23 cellular contexts compared by ENCODE assay signal in genomic region chr7:22468609-22469008, GRCh38. TPM values are rescaled to one million over a fixed set of nuclear protein-coding genes. Genes with fewer than 3 reads are reported as not detected.
DNase-seq lines count a peak whose midpoint lies in the region; ATAC-seq, FAIRE-seq and TF ChIP-seq lines count a peak whose summit lies in the region.
"Had no signal": no experiment of that assay in that cellular context is flagged by ENCODE, and none has a peak within 500 bp of the region (broad histone marks: within the 10 kb centered on the region; RNA-seq: fewer than 3 reads in every experiment).

No MANE protein-coding gene starts in this region.

- no peak for TF ChIP-seq RAD21 in HepG2 (CRISPR knock-in tag; IDR thresholded peaks at IDR 0.05)

- TF ChIP-seq POLR2A in HepG2 (IDR thresholded peaks at IDR 0.05; ENCODE audit: insufficient read depth in 1 of 2, low read depth in 2 of 2, low read length in 2 of 2) (no peak), right lobe of liver (IDR thresholded peaks at IDR 0.05) (no peak)

- no peaks in the 10 kb centered on the region for H3K79me1 ChIP-seq in trophoblast cell (ENCODE audit: low read length)

- no peak overlapping the region for H3K4ac ChIP-seq in trophoblast cell (ENCODE audit: low read depth, low read length)

- no peak overlapping the region for H3K18ac ChIP-seq in trophoblast cell (ENCODE audit: low read length)

- no peak overlapping the region for H3K9ac ChIP-seq in HepG2 (ENCODE audit: insufficient read depth, low read depth, low read length)
- H3K9ac ChIP-seq in trophoblast cell (ENCODE audit: low read length), result no peak overlapping the region
- H3K9ac ChIP-seq: BLaER1 treated with 17β-estradiol and CSF1 and Interleukin-3, amounts not matched to agents 10 nM and 100 nM; GM23248 had no signal

- H3K23ac ChIP-seq in trophoblast cell (ENCODE audit: low read length), result no peak overlapping the region

- no peak overlapping the region for H3K4me2 ChIP-seq in HepG2 (ENCODE audit: low read depth, low read length)
- no peak overlapping the region for H3K4me2 ChIP-seq in trophoblast cell (ENCODE audit: low read length)
- H3K4me2 ChIP-seq: A549; BLaER1 treated with 17β-estradiol and CSF1 and Interleukin-3, amounts not matched to agents 10 nM and 100 nM had no signal

- in situ Hi-C loops in HepG2 (cut with HindIII; ENCODE audit: extremely low pct_ligation_motif_present, low pct_unique_long_range_greater_than_20kb), result no loop called here

- no peak for TF ChIP-seq EP300 in HepG2 (IDR thresholded peaks at IDR 0.05; ENCODE audit: low read depth in 2 of 2, low read length in 2 of 2)
- TF ChIP-seq EP300 in HepG2 (CRISPR knock-in tag; IDR thresholded peaks at IDR 0.05; ENCODE audit: borderline replicate concordance), result no peak

- FAIRE-seq in HepG2 (lab: Jason Lieb, UNC), result no peak
- FAIRE-seq: A549, D721Med, GM19239, H1 had no signal

- intact Hi-C loops in HepG2 (cut with micrococcal nuclease; ENCODE audit: unreplicated experiment) (no loop called here), right lobe of liver (cut with DNase I) (no loop called here)

- no peak for ATAC-seq in HepG2
- no peak for ATAC-seq in right lobe of liver
- ATAC-seq: A549 had no signal

- POLR2A ChIA-PET in HepG2 (lab: Yijun Ruan, JAX), result no interaction called here

- no TSS peak for BruUV-seq in HepG2 (replicated peaks; lab: Mats Ljungman, UMichigan)

- H3K4me1 ChIP-seq in HepG2 (ENCODE audit: insufficient read depth, low read length) (no peaks in the 10 kb centered on the region), right lobe of liver (no peaks in the 10 kb centered on the region), trophoblast cell (ENCODE audit: control insufficient read depth in 1 of 2, insufficient read depth in 2 of 2, low read length in 2 of 2) (peaks cover 2 to 5% of the 10 kb centered on the region in 2 experiments)
- H3K4me1 ChIP-seq: A549, BE2C had no signal

- H3K27me3 ChIP-seq in HepG2 (ENCODE audit: control insufficient read depth in 1 of 2, insufficient read depth in 2 of 2, low read length in 2 of 2) (peaks cover 0 to 17% of the 10 kb centered on the region in 2 experiments; a peak in 1 of 5 replicates), right lobe of liver (no peaks in the 10 kb centered on the region), trophoblast cell (ENCODE audit: insufficient read depth, low read length) (no peaks in the 10 kb centered on the region)
- H3K27me3 ChIP-seq: BE2C; BLaER1 treated with 17β-estradiol and CSF1 and Interleukin-3, amounts not matched to agents 10 nM and 100 nM had no signal

- H3K9me3 ChIP-seq in HepG2 (ENCODE audit: low read length), result no peaks in the 10 kb centered on the region
- H3K9me3 ChIP-seq in right lobe of liver, result no peaks in the 10 kb centered on the region
- H3K9me3 ChIP-seq in trophoblast cell (ENCODE audit: insufficient read depth, low read depth, low read length), result no peaks in the 10 kb centered on the region
- H3K9me3 ChIP-seq: A549, BE2C had no signal

- H2BK12ac ChIP-seq in trophoblast cell (ENCODE audit: low read length), result no peak overlapping the region

- H2AK5ac ChIP-seq in trophoblast cell (ENCODE audit: low read length), result no peak overlapping the region

- TF ChIP-seq CTCF in HepG2 (CRISPR knock-in tag; IDR thresholded peaks at IDR 0.05) (no peak), right lobe of liver (IDR thresholded peaks at IDR 0.05) (no peak)

- no peak overlapping the region for H2BK5ac ChIP-seq in trophoblast cell (ENCODE audit: low read depth, low read length, poor library complexity)

- H3K27ac ChIP-seq in HepG2 (ENCODE audit: extremely low read length, insufficient read depth, low read length) (no peak overlapping the region), right lobe of liver (no peak overlapping the region), trophoblast cell (ENCODE audit: low read depth, low read length) (no peak overlapping the region)
- H3K27ac ChIP-seq: A549; BLaER1 treated with 17β-estradiol and CSF1 and Interleukin-3, amounts not matched to agents 10 nM and 100 nM; GM23248 had no signal

- no peak overlapping the region for H4K8ac ChIP-seq in trophoblast cell (ENCODE audit: low read depth, low read length)

- no peak overlapping the region for H3K14ac ChIP-seq in trophoblast cell (ENCODE audit: low read length)

- H2BK120ac ChIP-seq in trophoblast cell (ENCODE audit: insufficient read depth, low read length, poor library complexity), result no peak overlapping the region

- H3K4me3 ChIP-seq in HepG2 (replicated peaks in 1 of 3; ENCODE audit: insufficient read depth in 1 of 3, low read depth in 2 of 3, low read length in 3 of 3), result no peak overlapping the region
- no peak overlapping the region for H3K4me3 ChIP-seq in right lobe of liver
- no peak overlapping the region for H3K4me3 ChIP-seq in trophoblast cell (ENCODE audit: low read depth, low read length)
- H3K4me3 ChIP-seq: A549; BLaER1 treated with 17β-estradiol and CSF1 and Interleukin-3, amounts not matched to agents 10 nM and 100 nM; GM23248 had no signal

- H3K79me2 ChIP-seq in HepG2 (ENCODE audit: insufficient read depth, low read length) (no peaks in the 10 kb centered on the region), trophoblast cell (ENCODE audit: control insufficient read depth, insufficient read depth, low read length, poor library complexity) (no peaks in the 10 kb centered on the region)

- no peak overlapping the region for H4K12ac ChIP-seq in trophoblast cell (ENCODE audit: low read depth, low read length)

- WGBS in HepG2 (ENCODE audit: low lambda C conversion rate), result 4% methylated on average over 3 of the region's 3 CpGs
- WGBS in right lobe of liver (ENCODE audit: insufficient coverage, low coverage, low lambda C conversion rate, missing lambda C conversion rate), result 66% methylated on average over 3 of the region's 3 CpGs
- WGBS in trophoblast cell (ENCODE audit: extremely low coverage, insufficient coverage, insufficient read length), result no CpG with 5 or more reads among the region's 3 CpGs

- H4K91ac ChIP-seq in trophoblast cell (ENCODE audit: low read depth, low read length), result no peak overlapping the region

- H3K36me3 ChIP-seq in HepG2 (replicated peaks in 1 of 2; ENCODE audit: control insufficient read depth in 1 of 2, insufficient read depth in 2 of 2, low read length in 2 of 2) (no peaks in the 10 kb centered on the region), right lobe of liver (no peaks in the 10 kb centered on the region), trophoblast cell (ENCODE audit: control insufficient read depth in 1 of 2, insufficient read depth in 2 of 2, low read length in 2 of 2) (no peaks in the 10 kb centered on the region)
- H3K36me3 ChIP-seq: BE2C; BLaER1 treated with 17β-estradiol and CSF1 and Interleukin-3, amounts not matched to agents 10 nM and 100 nM had no signal

- DNase-seq in DMS53 (lab: John Stamatoyannopoulos, UW) (peak; percentile 67), DMS53 treated with DMSO at 0.1 percent for 48 hours (lab: John Stamatoyannopoulos, UW; ENCODE audit: unreplicated experiment) (no peak), HepG2 (ENCODE audit: low spot score) (no peak), right lobe of liver (no peak), trophoblast cell (peak; percentile 72 to 96), iPS-NIHi11 (ENCODE audit: low spot score) (no peak)
- DNase-seq: 8988T; ACHN; AML-193; BE2C; CD4-positive, alpha-beta T cell; CD8-positive, alpha-beta memory T cell; DMS 273 treated with DMSO at 0.1 percent for 48 hours; DMS79 treated with DMSO at 0.1 percent for 48 hours; GF-D8; GM23248; H7; HCEC 1CT had no signal

- H2AFZ ChIP-seq in HepG2 (ENCODE audit: low read length) (no peak overlapping the region), trophoblast cell (ENCODE audit: insufficient read depth, low read length, poor library complexity) (no peak overlapping the region)
- H2AFZ ChIP-seq: GM23248 had no signal

- CTCF ChIA-PET in HepG2 (lab: Yijun Ruan, JAX; ENCODE audit: low intra/inter-chr PET ratio, low total read pairs), result no interaction called here

- H4K20me1 ChIP-seq in HepG2 (ENCODE audit: insufficient read depth, low read length), result no peaks in the 10 kb centered on the region
- H4K20me1 ChIP-seq: BLaER1 treated with 17β-estradiol and CSF1 and Interleukin-3, amounts not matched to agents 10 nM and 100 nM had no signal

TF ChIP-seq in HepG2, 621 proteins besides CTCF, POLR2A, EP300 and RAD21:
- TF ChIP-seq ATF7 (IDR thresholded peaks at IDR 0.05) (peak; percentile 92), ATF7 (CRISPR knock-in tag; IDR thresholded peaks at IDR 0.05) (no peak), FOXM1 (CRISPR knock-in tag; IDR thresholded peaks at IDR 0.05) (no peak), CREB1 (IDR thresholded peaks at IDR 0.05) (peak; percentile 98), CREB1 (CRISPR knock-in tag; IDR thresholded peaks at IDR 0.05) (no peak)

RNA-seq across cellular contexts. Expression of gene STEAP1B, which starts 31.4 kb away (rescaled TPM):
- total RNA-seq in HepG2 (2016; rRNA removed; fragmentation: Illumina TruSeq; extraction: Trizol), result not detected in 2 replicates
- total RNA-seq in HepG2 (2016; cell fraction: cytosol; rRNA removed; fragmentation: Illumina TruSeq; extraction: Trizol; ENCODE audit: low read depth), result not detected in 2 replicates
- total RNA-seq in HepG2 (2016; cell fraction: insoluble cytoplasmic fraction; rRNA removed; fragmentation: Illumina TruSeq; extraction: Trizol), result not detected in 2 replicates
- not detected in 2 replicates for total RNA-seq in HepG2 (2016; cell fraction: membrane; rRNA removed; fragmentation: Illumina TruSeq; extraction: Trizol)
- not detected in 2 replicates for total RNA-seq in HepG2 (2016; cell fraction: nucleus; rRNA removed; fragmentation: Illumina TruSeq; extraction: Trizol)
- polyA plus RNA-seq in HepG2 (2011; rRNA removed), result not detected in 2 replicates
- polyA plus RNA-seq in HepG2 (2011; cell fraction: cytosol; rRNA removed), result not detected in 2 replicates
- polyA plus RNA-seq in HepG2 (2011; cell fraction: nucleus; rRNA removed), result not detected in 2 replicates
- not detected in 2 replicates for polyA plus RNA-seq in HepG2 (2012)
- not detected in 2 replicates for polyA plus RNA-seq in HepG2 (2016; cell fraction: cytosol; fragmentation: Illumina TruSeq; extraction: Trizol; ENCODE audit: low read depth)
- polyA plus RNA-seq in HepG2 (2016; cell fraction: insoluble cytoplasmic fraction; fragmentation: Illumina TruSeq; extraction: Trizol; ENCODE audit: low read depth), result not detected in 2 replicates
- not detected in 2 replicates for polyA plus RNA-seq in HepG2 (2016; cell fraction: membrane; fragmentation: Illumina TruSeq; extraction: Trizol; ENCODE audit: low read depth)
- not detected in 2 replicates for polyA plus RNA-seq in HepG2 (2016; cell fraction: nucleus; fragmentation: Illumina TruSeq; extraction: Trizol; ENCODE audit: insufficient read depth, low read depth)
- 0.58 TPM in 1 of 2 replicates, not detected in the other for polyA minus RNA-seq in HepG2 (2011; rRNA and poly(A)+ RNA removed; ENCODE audit: low replicate concordance)
- polyA minus RNA-seq in HepG2 (2011; cell fraction: cytosol; rRNA and poly(A)+ RNA removed), result not detected in 2 replicates
- 0.37 TPM in 1 of 2 replicates, not detected in the other for polyA minus RNA-seq in HepG2 (2011; cell fraction: nucleus; rRNA and poly(A)+ RNA removed)
- under 1 TPM in 2 of 6 experiments, not detected in 4; 0.25 to 0.60 TPM for total RNA-seq in right lobe of liver
- polyA plus RNA-seq in trophoblast cell (2013), result 3.9 and 4.2 TPM in 2 replicates
- total RNA-seq: CD4-positive, alpha-beta T cell had no signal
- polyA plus RNA-seq: CD8-positive, alpha-beta memory T cell had no signal

Comparison
In these comparisons a context has a peak if more than half of its experiments do, and no peak if none do; other contexts are left out.
1. DNase-seq: peak in DMS53 (single experiment) and trophoblast cell (2 of 2); none in DMS53 treated with DMSO at 0.1 percent for 48 hours (single experiment), HepG2 (single experiment), right lobe of liver (0 of 3) and iPS-NIHi11 (single experiment).